8 cellular contexts compared by ENCODE assay signal in the genomic region with DNA sequence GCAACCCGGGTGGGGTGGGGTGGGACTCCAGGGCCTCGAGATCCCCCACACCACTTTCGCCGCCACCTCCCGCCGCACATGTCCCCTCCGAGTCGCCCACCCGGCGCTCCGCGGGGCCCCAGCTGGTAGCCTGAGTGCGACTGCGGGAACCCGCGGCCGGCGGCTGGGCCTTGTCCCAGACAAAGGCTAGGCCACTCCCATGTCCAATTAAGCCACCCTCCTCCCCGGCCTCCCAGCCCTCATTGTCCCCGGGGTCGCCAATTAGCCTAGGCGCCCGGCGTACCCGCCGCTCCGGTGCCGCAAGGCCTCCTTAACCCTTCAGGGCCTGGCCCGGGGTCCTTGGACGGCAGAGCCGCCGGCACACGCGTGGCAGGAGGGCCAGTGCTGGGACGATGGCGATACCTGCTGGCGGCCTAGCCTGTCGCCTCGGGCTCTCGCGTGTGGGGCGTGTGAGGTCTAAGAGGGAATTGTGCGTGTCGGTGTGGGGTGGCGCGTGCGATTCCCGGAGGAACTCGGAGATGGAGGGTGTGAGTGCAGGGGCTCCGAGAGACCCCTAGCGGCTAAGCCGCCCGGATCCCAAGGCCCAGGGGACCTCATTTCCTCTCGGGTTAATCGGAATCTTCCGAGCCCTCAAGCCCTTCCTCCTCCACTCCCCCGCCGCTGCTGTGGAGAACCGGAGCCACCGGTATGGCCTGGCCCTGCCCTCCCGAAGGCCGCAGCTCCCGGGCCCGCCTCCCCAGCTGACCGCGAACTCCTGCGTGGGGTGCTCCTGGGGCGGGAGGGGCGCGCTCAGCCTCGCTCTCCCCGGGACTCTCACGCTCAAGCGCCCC. TPM values are rescaled to one million over a fixed set of nuclear protein-coding genes. Genes with fewer than 3 reads are reported as not detected.
A peak's percentile ranks its signal among the peaks of the same experiment; 100 is the strongest.
DNase-seq lines count a peak whose midpoint lies in the region; ATAC-seq and TF ChIP-seq lines count a peak whose summit lies in the region.

No MANE protein-coding gene starts in this region.

- ATAC-seq in Right ventricle myocardium inferior (peak; percentile 51), GM18520 (IDR thresholded peaks at IDR 0.05; ENCODE audit: unreplicated experiment) (no peak), HG03378 (IDR thresholded peaks at IDR 0.05; ENCODE audit: unreplicated experiment) (no peak)
- ATAC-seq in activated naive CD8-positive, alpha-beta T cell treated with anti-CD3 and anti-CD28 coated beads, Interleukin-2, amount 10 ng/mL, durations not matched to agents 7 days and 5 days (ENCODE audit: low read depth) = peak; percentile 8

- peak; percentile 22 for TF ChIP-seq CTCF in hepatocyte (IDR thresholded peaks at IDR 0.05; ENCODE audit: poor library complexity)
- peak; percentile 28 for TF ChIP-seq CTCF in retinal pigment epithelial cell (conservative IDR thresholded peaks at IDR 0.05; ENCODE audit: low read depth, low read length)

- peaks cover 45% of the 10 kb centered on the region for H3K79me2 ChIP-seq in hepatocyte

- peak overlapping the region; percentile 64 for H3K4me3 Mint-ChIP-seq in activated naive CD8-positive, alpha-beta T cell treated with anti-CD3 and anti-CD28 coated beads, Interleukin-2, amount 10 ng/mL, durations not matched to agents 7 days and 5 days

- H3K27me3 Mint-ChIP-seq in activated naive CD8-positive, alpha-beta T cell treated with anti-CD3 and anti-CD28 coated beads, Interleukin-2, amount 10 ng/mL, durations not matched to agents 7 days and 5 days = peaks cover 56% of the 10 kb centered on the region

- DNase-seq in Right ventricle myocardium inferior (ENCODE audit: missing footprints) (peak; percentile 82), cardiac septum (ENCODE audit: low spot score) (no peak), MV-4-11 (lab: John Stamatoyannopoulos, UW) (peak; percentile 40), hepatocyte (ENCODE audit: low spot score) (peak; percentile 79), retinal pigment epithelial cell (ENCODE audit: low read depth) (no peak)
- peak; percentile 66 for DNase-seq in activated naive CD8-positive, alpha-beta T cell treated with anti-CD3 and anti-CD28 coated beads, Interleukin-2, amount 10 ng/mL, durations not matched to agents 7 days and 5 days

- no peaks in the 10 kb centered on the region for H4K20me1 ChIP-seq in hepatocyte (ENCODE audit: insufficient read depth, poor library complexity, severe bottlenecking)

- H3K9me2 ChIP-seq in hepatocyte (replicated peaks; ENCODE audit: insufficient read depth) = no peaks in the 10 kb centered on the region

- H3K4me2 ChIP-seq in hepatocyte = peak overlapping the region; percentile 99

- H3K9me3 Mint-ChIP-seq in activated naive CD8-positive, alpha-beta T cell treated with anti-CD3 and anti-CD28 coated beads, Interleukin-2, amount 10 ng/mL, durations not matched to agents 7 days and 5 days = no peaks in the 10 kb centered on the region

- POLR2A ChIA-PET in activated naive CD8-positive, alpha-beta T cell treated with anti-CD3 and anti-CD28 coated beads, Interleukin-2, amount 10 ng/mL, durations not matched to agents 7 days and 5 days (lab: Charles Lee) = no interaction called here

- H3K27me3 ChIP-seq in hepatocyte = peaks cover 18% of the 10 kb centered on the region

- no peaks in the 10 kb centered on the region for H3K9me3 ChIP-seq in hepatocyte (ENCODE audit: low read depth)

- H2AFZ ChIP-seq in hepatocyte = peak overlapping the region; percentile 93

- H3K4me1 ChIP-seq in hepatocyte (ENCODE audit: insufficient read depth) = peaks cover 42% of the 10 kb centered on the region

- H3K4me1 Mint-ChIP-seq in activated naive CD8-positive, alpha-beta T cell treated with anti-CD3 and anti-CD28 coated beads, Interleukin-2, amount 10 ng/mL, durations not matched to agents 7 days and 5 days = peaks cover 12% of the 10 kb centered on the region

- peak overlapping the region; percentile 68 for H3K4me3 ChIP-seq in hepatocyte
- H3K4me3 ChIP-seq in retinal pigment epithelial cell (ENCODE audit: low read length) = peak overlapping the region; percentile 52

- H3K36me3 ChIP-seq in hepatocyte (replicated peaks; ENCODE audit: insufficient read depth, low read depth) = no peaks in the 10 kb centered on the region

- H3K27ac Mint-ChIP-seq in activated naive CD8-positive, alpha-beta T cell treated with anti-CD3 and anti-CD28 coated beads, Interleukin-2, amount 10 ng/mL, durations not matched to agents 7 days and 5 days = no peak overlapping the region

- WGBS in hepatocyte (ENCODE audit: low lambda C conversion rate, missing lambda C conversion rate) = 2% methylated on average over 56 of the region's 74 CpGs

- no peaks in the 10 kb centered on the region for H3K36me3 Mint-ChIP-seq in activated naive CD8-positive, alpha-beta T cell treated with anti-CD3 and anti-CD28 coated beads, Interleukin-2, amount 10 ng/mL, durations not matched to agents 7 days and 5 days

- intact Hi-C loops in Right ventricle myocardium inferior (cut with DNase I) = loop anchor here (5.0 to 10.0 kb wide), 3 partner anchors 63 to 689 kb away; no protein-coding TSS in a partner anchor
- intact Hi-C loops in cardiac septum (cut with DNase I) = loop anchor here (5.0 to 10.0 kb wide), 3 partner anchors 409 to 687 kb away; no protein-coding TSS in a partner anchor

- H3K27ac ChIP-seq in hepatocyte = peak overlapping the region; percentile 99

RNA-seq across cellular contexts. Expression of a gene that starts 11.7 kb away (rescaled TPM):
- total RNA-seq in Right ventricle myocardium inferior = 12.1 TPM
- 17.2 TPM for total RNA-seq in cardiac septum
- total RNA-seq in activated naive CD8-positive, alpha-beta T cell treated with anti-CD3 and anti-CD28 coated beads, Interleukin-2, amount 10 ng/mL, durations not matched to agents 7 days and 5 days = not detected
- total RNA-seq in hepatocyte = 17.9 and 19.6 TPM in 2 replicates
- 27.5 and 29.3 TPM in 2 replicates for polyA plus RNA-seq in hepatocyte

RNA-seq across cellular contexts. Expression of a gene that starts 40.9 kb away (rescaled TPM):
- not detected for total RNA-seq in Right ventricle myocardium inferior
- 0.05 TPM for total RNA-seq in cardiac septum
- not detected for total RNA-seq in activated naive CD8-positive, alpha-beta T cell treated with anti-CD3 and anti-CD28 coated beads, Interleukin-2, amount 10 ng/mL, durations not matched to agents 7 days and 5 days
- 15.4 and 36.2 TPM in 2 replicates for total RNA-seq in hepatocyte
- polyA plus RNA-seq in hepatocyte = 11.6 and 13.9 TPM in 2 replicates

Comparison
In these comparisons a context has a peak if more than half of its experiments do, and no peak if none do; other contexts are left out.
1. DNase-seq: peak in Right ventricle myocardium inferior (single experiment), MV-4-11 (single experiment), activated naive CD8-positive, alpha-beta T cell treated with anti-CD3 and anti-CD28 coated beads, Interleukin-2, amount 10 ng/mL, durations not matched to agents 7 days and 5 days (single experiment) and hepatocyte (single experiment); none in cardiac septum (single experiment) and retinal pigment epithelial cell (single experiment).
2. ATAC-seq: peak in Right ventricle myocardium inferior (single experiment) and activated naive CD8-positive, alpha-beta T cell treated with anti-CD3 and anti-CD28 coated beads, Interleukin-2, amount 10 ng/mL, durations not matched to agents 7 days and 5 days (single experiment); none in GM18520 (single experiment) and HG03378 (single experiment).
3. RNA of a gene that starts 11.7 kb away (total RNA-seq): 17.9 to 19.6 TPM in hepatocyte, 17.2 TPM in cardiac septum (single experiment) and 12.1 TPM in Right ventricle myocardium inferior (single experiment); not detected in activated naive CD8-positive, alpha-beta T cell treated with anti-CD3 and anti-CD28 coated beads, Interleukin-2, amount 10 ng/mL, durations not matched to agents 7 days and 5 days; every median in the first group is over 10 times any median in the second.
4. RNA of a gene that starts 40.9 kb away (total RNA-seq): 15.4 to 36.2 TPM in hepatocyte; 0.05 TPM in cardiac septum (single experiment), not detected in Right ventricle myocardium inferior (single experiment) and not detected in activated naive CD8-positive, alpha-beta T cell treated with anti-CD3 and anti-CD28 coated beads, Interleukin-2, amount 10 ng/mL, durations not matched to agents 7 days and 5 days; every median in the first group is over 10 times any median in the second.